In the genomic region with DNA sequence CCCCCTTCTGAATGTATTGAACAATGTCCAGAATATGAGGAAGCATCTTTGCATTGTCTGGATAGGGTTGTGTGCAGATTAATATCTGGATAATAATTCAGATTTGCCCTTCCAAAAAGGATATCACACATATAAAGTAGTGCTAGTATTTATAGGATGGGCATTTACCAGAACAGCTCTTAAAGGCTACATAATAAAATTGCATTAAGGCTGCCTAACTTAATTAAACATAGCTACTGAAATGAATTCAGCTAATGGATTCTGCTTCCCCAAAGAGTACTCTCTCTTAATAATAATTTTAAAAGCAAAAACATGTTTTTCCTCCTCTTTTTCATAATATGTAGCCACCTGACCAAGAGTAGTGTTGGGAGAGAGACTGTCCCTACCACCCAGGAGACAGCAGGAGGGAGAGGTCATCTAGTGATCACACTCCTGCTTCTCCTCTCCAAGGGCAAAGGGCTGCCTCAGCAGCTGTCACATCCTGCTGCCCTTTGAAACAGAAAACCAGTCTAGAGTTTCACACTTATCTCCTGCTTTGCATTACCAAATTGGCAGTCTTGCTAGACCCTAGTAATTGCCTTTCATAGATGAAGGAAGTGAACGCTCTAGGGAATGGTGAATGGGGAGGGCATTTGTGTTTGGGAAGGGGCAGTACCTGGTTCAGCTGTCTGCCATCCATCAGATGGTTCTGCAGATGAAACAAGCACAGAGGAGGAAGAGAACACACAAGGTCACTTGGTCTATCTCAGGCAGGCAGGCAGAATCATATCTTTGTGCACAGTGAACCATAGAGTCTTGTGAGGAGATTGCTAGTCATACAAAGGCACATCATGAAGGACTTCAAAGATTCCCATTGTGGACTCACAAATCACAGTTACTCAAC, we compare ENCODE assay signal across 14 cellular contexts. TPM values are rescaled to one million over a fixed set of nuclear protein-coding genes. Genes with fewer than 3 reads are reported as not detected.
DNase-seq lines count a peak whose midpoint lies in the region; ATAC-seq and TF ChIP-seq lines count a peak whose summit lies in the region.
"Had no signal": no experiment of that assay in that cellular context is flagged by ENCODE, and none has a peak within 500 bp of the region (broad histone marks: within the 10 kb centered on the region; RNA-seq: fewer than 3 reads in every experiment).

No MANE protein-coding gene starts in this region.

- peak; percentile 59 for ATAC-seq in GM18861 (IDR thresholded peaks at IDR 0.05; ENCODE audit: unreplicated experiment)
- ATAC-seq in activated CD8-positive, alpha-beta T cell treated with anti-CD3 and anti-CD28 coated beads, Interleukin-2, amount 10 ng/mL, durations not matched to agents 7 days and 5 days, result no peak
- no peak for ATAC-seq in CD4-positive, alpha-beta T cell (ENCODE audit: poor library complexity)
- ATAC-seq: activated CD8-positive, alpha-beta memory T cell treated with anti-CD3 and anti-CD28 coated beads, Interleukin-2, amount 10 ng/mL, durations not matched to agents 7 days and 5 days; activated naive CD8-positive, alpha-beta T cell treated with anti-CD3 and anti-CD28 coated beads, Interleukin-2, amount 50 U/mL, for 24 hours had no signal

- H3K4me3 ChIP-seq in neuronal stem cell (ENCODE audit: low read length in 2 of 2), result no peak overlapping the region
- H3K4me3 ChIP-seq: pancreas had no signal

- H3K27me3 ChIP-seq in neuronal stem cell (ENCODE audit: control insufficient read depth in 3 of 3, insufficient read depth in 3 of 3, low read depth in 1 of 3, low read length in 3 of 3), result no peaks in the 10 kb centered on the region
- no peaks in the 10 kb centered on the region for H3K27me3 ChIP-seq in CD4-positive, alpha-beta T cell (ENCODE audit: control insufficient read depth, insufficient read depth, low read length)
- H3K27me3 ChIP-seq: pancreas had no signal

- H2BK12ac ChIP-seq in neuronal stem cell (ENCODE audit: low read length), result no peak overlapping the region

- H3K27ac Mint-ChIP-seq in activated T-helper 1 cell treated with anti-CD3 and anti-CD28 coated beads, Interleukin-12 subunit alpha, Interleukin-12 subunit beta, Interleukin-2, Interleukin-4 antibody, amounts not matched to agents 30 ng/mL and 10 ng/mL and 1 ng/mL, durations not matched to agents 14 hours and 24 hours and 36 hours, result no peak overlapping the region
- H3K27ac Mint-ChIP-seq in activated CD4-positive, alpha-beta memory T cell treated with anti-CD3 and anti-CD28 coated beads, Interleukin-2, amount 10 ng/mL, durations not matched to agents 7 days and 5 days, result no peak overlapping the region
- H3K27ac Mint-ChIP-seq in activated CD8-positive, alpha-beta T cell treated with anti-CD3 and anti-CD28 coated beads, Interleukin-2, amount 10 ng/mL, durations not matched to agents 7 days and 5 days, result no peak overlapping the region
- H3K27ac Mint-ChIP-seq in CD4-positive, alpha-beta T cell, result no peak overlapping the region
- H3K27ac Mint-ChIP-seq: activated CD8-positive, alpha-beta memory T cell treated with anti-CD3 and anti-CD28 coated beads, Interleukin-2, amount 10 ng/mL, durations not matched to agents 7 days and 5 days; activated naive CD8-positive, alpha-beta T cell treated with anti-CD3 and anti-CD28 coated beads, Interleukin-2, amount 50 U/mL, for 24 hours; stimulated activated naive CD8-positive, alpha-beta T cell treated with anti-CD3 and anti-CD28 coated beads, Interleukin-15, Interleukin-2, amounts not matched to agents 100 ng/mL and 50 ng/mL, for 24 hours had no signal

- peaks cover 5% of the 10 kb centered on the region for H3K27me3 Mint-ChIP-seq in activated T-helper 1 cell treated with anti-CD3 and anti-CD28 coated beads, Interleukin-12 subunit alpha, Interleukin-12 subunit beta, Interleukin-2, Interleukin-4 antibody, amounts not matched to agents 30 ng/mL and 10 ng/mL and 1 ng/mL, durations not matched to agents 14 hours and 24 hours and 36 hours (ENCODE audit: insufficient read depth)
- peaks cover 7% of the 10 kb centered on the region for H3K27me3 Mint-ChIP-seq in activated CD4-positive, alpha-beta memory T cell treated with anti-CD3 and anti-CD28 coated beads, Interleukin-2, amount 10 ng/mL, durations not matched to agents 7 days and 5 days
- peaks cover 7% of the 10 kb centered on the region for H3K27me3 Mint-ChIP-seq in activated CD8-positive, alpha-beta T cell treated with anti-CD3 and anti-CD28 coated beads, Interleukin-2, amount 10 ng/mL, durations not matched to agents 7 days and 5 days (ENCODE audit: low read depth)
- peaks cover 13% of the 10 kb centered on the region for H3K27me3 Mint-ChIP-seq in CD4-positive, alpha-beta T cell

- no peak overlapping the region for H3K4me2 ChIP-seq in neuronal stem cell (ENCODE audit: insufficient read depth, low read length, poor library complexity, severe bottlenecking)

- no peaks in the 10 kb centered on the region for H3K36me3 ChIP-seq in neuronal stem cell (replicated peaks in 1 of 2; ENCODE audit: control insufficient read depth in 2 of 2, insufficient read depth in 2 of 2, low read length in 2 of 2)
- H3K36me3 ChIP-seq: pancreas had no signal

- TF ChIP-seq CTCF in CD4-positive, alpha-beta T cell (IDR thresholded peaks at IDR 0.05), result no peak

- POLR2A ChIA-PET in activated CD4-positive, alpha-beta memory T cell treated with anti-CD3 and anti-CD28 coated beads, Interleukin-2, amount 10 ng/mL, durations not matched to agents 7 days and 5 days (lab: Charles Lee), result no interaction called here
- POLR2A ChIA-PET in activated CD8-positive, alpha-beta T cell treated with anti-CD3 and anti-CD28 coated beads, Interleukin-2, amount 10 ng/mL, durations not matched to agents 7 days and 5 days (lab: Charles Lee), result no interaction called here
- POLR2A ChIA-PET in CD4-positive, alpha-beta T cell (lab: Charles Lee), result no interaction called here

- H3K14ac ChIP-seq in neuronal stem cell (ENCODE audit: low read length), result no peak overlapping the region

- DNase-seq in NCI-H1436 treated with DMSO at 0.1 percent for 48 hours (lab: John Stamatoyannopoulos, UW) (peak; percentile 42), SK-N-DZ (ENCODE audit: low spot score) (peak; percentile 57), neuronal stem cell (ENCODE audit: low spot score) (no peak)
- no peak for DNase-seq in activated T-helper 1 cell treated with anti-CD3 and anti-CD28 coated beads, Interleukin-12 subunit alpha, Interleukin-12 subunit beta, Interleukin-2, Interleukin-4 antibody, amounts not matched to agents 30 ng/mL and 10 ng/mL and 1 ng/mL, durations not matched to agents 14 hours and 24 hours and 36 hours (ENCODE audit: low spot score)
- no peak for DNase-seq in activated CD4-positive, alpha-beta memory T cell treated with anti-CD3 and anti-CD28 coated beads, Interleukin-2, amount 10 ng/mL, durations not matched to agents 7 days and 5 days
- DNase-seq in activated CD8-positive, alpha-beta T cell treated with anti-CD3 and anti-CD28 coated beads, Interleukin-2, amount 10 ng/mL, durations not matched to agents 7 days and 5 days, result no peak
- no peak for DNase-seq in CD4-positive, alpha-beta T cell
- DNase-seq: activated CD8-positive, alpha-beta memory T cell treated with anti-CD3 and anti-CD28 coated beads, Interleukin-2, amount 10 ng/mL, durations not matched to agents 7 days and 5 days; activated naive CD8-positive, alpha-beta T cell treated with anti-CD3 and anti-CD28 coated beads, Interleukin-2, amount 50 U/mL, for 24 hours; left ventricle myocardium superior; pancreas; T1000 had no signal

- no peak overlapping the region for H2BK5ac ChIP-seq in neuronal stem cell (ENCODE audit: low read length)

- intact Hi-C loops in activated T-helper 1 cell treated with anti-CD3 and anti-CD28 coated beads, Interleukin-12 subunit alpha, Interleukin-12 subunit beta, Interleukin-2, Interleukin-4 antibody, amounts not matched to agents 30 ng/mL and 10 ng/mL and 1 ng/mL, durations not matched to agents 14 hours and 24 hours and 36 hours (cut with micrococcal nuclease), result no loop called here
- intact Hi-C loops in CD4-positive, alpha-beta T cell (cut with DNase I, micrococcal nuclease), result no loop called here

- no peak overlapping the region for H2BK120ac ChIP-seq in neuronal stem cell (ENCODE audit: low read depth, low read length)

- H3K4ac ChIP-seq in neuronal stem cell (ENCODE audit: low read length), result no peak overlapping the region

- no peaks in the 10 kb centered on the region for H3K36me3 Mint-ChIP-seq in activated T-helper 1 cell treated with anti-CD3 and anti-CD28 coated beads, Interleukin-12 subunit alpha, Interleukin-12 subunit beta, Interleukin-2, Interleukin-4 antibody, amounts not matched to agents 30 ng/mL and 10 ng/mL and 1 ng/mL, durations not matched to agents 14 hours and 24 hours and 36 hours (ENCODE audit: low read depth)
- H3K36me3 Mint-ChIP-seq in activated CD4-positive, alpha-beta memory T cell treated with anti-CD3 and anti-CD28 coated beads, Interleukin-2, amount 10 ng/mL, durations not matched to agents 7 days and 5 days (ENCODE audit: low read depth), result no peaks in the 10 kb centered on the region
- H3K36me3 Mint-ChIP-seq in activated CD8-positive, alpha-beta T cell treated with anti-CD3 and anti-CD28 coated beads, Interleukin-2, amount 10 ng/mL, durations not matched to agents 7 days and 5 days (ENCODE audit: low read depth), result no peaks in the 10 kb centered on the region
- H3K36me3 Mint-ChIP-seq in CD4-positive, alpha-beta T cell (ENCODE audit: low read depth), result no peaks in the 10 kb centered on the region
- H3K36me3 Mint-ChIP-seq: activated CD8-positive, alpha-beta memory T cell treated with anti-CD3 and anti-CD28 coated beads, Interleukin-2, amount 10 ng/mL, durations not matched to agents 7 days and 5 days had no signal

- peaks cover 0 to 6% of the 10 kb centered on the region in 2 donors for H3K4me1 ChIP-seq in neuronal stem cell (ENCODE audit: control insufficient read depth in 2 of 2, insufficient read depth in 1 of 2, low read depth in 1 of 2, low read length in 2 of 2)

- no peak overlapping the region for H3K18ac ChIP-seq in neuronal stem cell (ENCODE audit: low read length)

- H3K4me3 Mint-ChIP-seq in activated T-helper 1 cell treated with anti-CD3 and anti-CD28 coated beads, Interleukin-12 subunit alpha, Interleukin-12 subunit beta, Interleukin-2, Interleukin-4 antibody, amounts not matched to agents 30 ng/mL and 10 ng/mL and 1 ng/mL, durations not matched to agents 14 hours and 24 hours and 36 hours, result no peak overlapping the region
- H3K4me3 Mint-ChIP-seq in activated CD4-positive, alpha-beta memory T cell treated with anti-CD3 and anti-CD28 coated beads, Interleukin-2, amount 10 ng/mL, durations not matched to agents 7 days and 5 days, result no peak overlapping the region
- no peak overlapping the region for H3K4me3 Mint-ChIP-seq in activated CD8-positive, alpha-beta T cell treated with anti-CD3 and anti-CD28 coated beads, Interleukin-2, amount 10 ng/mL, durations not matched to agents 7 days and 5 days
- no peak overlapping the region for H3K4me3 Mint-ChIP-seq in CD4-positive, alpha-beta T cell
- H3K4me3 Mint-ChIP-seq: activated CD8-positive, alpha-beta memory T cell treated with anti-CD3 and anti-CD28 coated beads, Interleukin-2, amount 10 ng/mL, durations not matched to agents 7 days and 5 days; activated naive CD8-positive, alpha-beta T cell treated with anti-CD3 and anti-CD28 coated beads, Interleukin-2, amount 50 U/mL, for 24 hours; stimulated activated naive CD8-positive, alpha-beta T cell treated with anti-CD3 and anti-CD28 coated beads, Interleukin-15, Interleukin-2, amounts not matched to agents 100 ng/mL and 50 ng/mL, for 24 hours had no signal

- no peak overlapping the region for H3K9ac ChIP-seq in neuronal stem cell (ENCODE audit: low read depth, low read length, poor library complexity)

- no peak overlapping the region for H3K23ac ChIP-seq in neuronal stem cell (ENCODE audit: low read depth, low read length, poor library complexity)

- no peak overlapping the region for H4K91ac ChIP-seq in neuronal stem cell (ENCODE audit: low read depth, low read length, poor library complexity)

- H3K4me1 Mint-ChIP-seq in activated T-helper 1 cell treated with anti-CD3 and anti-CD28 coated beads, Interleukin-12 subunit alpha, Interleukin-12 subunit beta, Interleukin-2, Interleukin-4 antibody, amounts not matched to agents 30 ng/mL and 10 ng/mL and 1 ng/mL, durations not matched to agents 14 hours and 24 hours and 36 hours (ENCODE audit: low read depth), result no peaks in the 10 kb centered on the region
- H3K4me1 Mint-ChIP-seq in activated CD4-positive, alpha-beta memory T cell treated with anti-CD3 and anti-CD28 coated beads, Interleukin-2, amount 10 ng/mL, durations not matched to agents 7 days and 5 days, result no peaks in the 10 kb centered on the region
- H3K4me1 Mint-ChIP-seq in activated CD8-positive, alpha-beta T cell treated with anti-CD3 and anti-CD28 coated beads, Interleukin-2, amount 10 ng/mL, durations not matched to agents 7 days and 5 days (ENCODE audit: low read depth), result no peaks in the 10 kb centered on the region
- no peaks in the 10 kb centered on the region for H3K4me1 Mint-ChIP-seq in CD4-positive, alpha-beta T cell (ENCODE audit: low read depth)
- H3K4me1 Mint-ChIP-seq: activated CD8-positive, alpha-beta memory T cell treated with anti-CD3 and anti-CD28 coated beads, Interleukin-2, amount 10 ng/mL, durations not matched to agents 7 days and 5 days; activated naive CD8-positive, alpha-beta T cell treated with anti-CD3 and anti-CD28 coated beads, Interleukin-2, amount 50 U/mL, for 24 hours had no signal

- WGBS in neuronal stem cell (ENCODE audit: extremely low coverage in 2 of 2, insufficient read length in 2 of 2, insufficient replicate concordance in 1 of 2), 2 donors, result no CpG with 5 or more reads among the region's 1 CpG

- no peak overlapping the region for H2BK15ac ChIP-seq in neuronal stem cell (ENCODE audit: low read length)

- H3K27ac ChIP-seq in neuronal stem cell (replicated peaks; ENCODE audit: low read length), result no peak overlapping the region
- H3K27ac ChIP-seq in CD4-positive, alpha-beta T cell (ENCODE audit: low read depth, low read length), result no peak overlapping the region
- H3K27ac ChIP-seq: pancreas had no signal

- H4K8ac ChIP-seq in neuronal stem cell (ENCODE audit: low read depth, low read length), result no peak overlapping the region

- H3K9me3 Mint-ChIP-seq in activated T-helper 1 cell treated with anti-CD3 and anti-CD28 coated beads, Interleukin-12 subunit alpha, Interleukin-12 subunit beta, Interleukin-2, Interleukin-4 antibody, amounts not matched to agents 30 ng/mL and 10 ng/mL and 1 ng/mL, durations not matched to agents 14 hours and 24 hours and 36 hours, result no peaks in the 10 kb centered on the region
- no peaks in the 10 kb centered on the region for H3K9me3 Mint-ChIP-seq in activated CD4-positive, alpha-beta memory T cell treated with anti-CD3 and anti-CD28 coated beads, Interleukin-2, amount 10 ng/mL, durations not matched to agents 7 days and 5 days
- H3K9me3 Mint-ChIP-seq in activated CD8-positive, alpha-beta T cell treated with anti-CD3 and anti-CD28 coated beads, Interleukin-2, amount 10 ng/mL, durations not matched to agents 7 days and 5 days (ENCODE audit: insufficient read depth), result no peaks in the 10 kb centered on the region
- no peaks in the 10 kb centered on the region for H3K9me3 Mint-ChIP-seq in CD4-positive, alpha-beta T cell
- H3K9me3 Mint-ChIP-seq: activated naive CD8-positive, alpha-beta T cell treated with anti-CD3 and anti-CD28 coated beads, Interleukin-2, amount 50 U/mL, for 24 hours; stimulated activated naive CD8-positive, alpha-beta T cell treated with anti-CD3 and anti-CD28 coated beads, Interleukin-15, Interleukin-2, amounts not matched to agents 100 ng/mL and 50 ng/mL, for 24 hours had no signal

- CTCF ChIA-PET in activated CD4-positive, alpha-beta memory T cell treated with anti-CD3 and anti-CD28 coated beads, Interleukin-2, amount 10 ng/mL, durations not matched to agents 7 days and 5 days (lab: Charles Lee), result no interaction called here
- CTCF ChIA-PET in activated CD8-positive, alpha-beta T cell treated with anti-CD3 and anti-CD28 coated beads, Interleukin-2, amount 10 ng/mL, durations not matched to agents 7 days and 5 days (lab: Charles Lee), result no interaction called here
- CTCF ChIA-PET in CD4-positive, alpha-beta T cell (lab: Charles Lee), result no interaction called here

- H2AFZ ChIP-seq in neuronal stem cell (ENCODE audit: low read length), result peak overlapping the region; percentile 13

- H3K79me1 ChIP-seq in neuronal stem cell (ENCODE audit: low read depth, low read length), result no peaks in the 10 kb centered on the region

- H3K9me3 ChIP-seq in neuronal stem cell (replicated peaks in 1 of 2; ENCODE audit: control insufficient read depth in 2 of 2, insufficient read depth in 1 of 2, low read depth in 1 of 2, low read length in 2 of 2), result no peaks in the 10 kb centered on the region
- no peaks in the 10 kb centered on the region for H3K9me3 ChIP-seq in CD4-positive, alpha-beta T cell (ENCODE audit: control insufficient read depth, low read length)
- H3K9me3 ChIP-seq: pancreas had no signal

- H2AK5ac ChIP-seq in neuronal stem cell (ENCODE audit: low read depth, low read length), result no peak overlapping the region

RNA-seq across cellular contexts. Expression of a gene that starts 29.4 kb away (rescaled TPM):
- polyA plus RNA-seq in SK-N-DZ (2014; cell fraction: cytosol; rRNA removed), result 17.4 TPM in 2 replicates
- polyA plus RNA-seq in SK-N-DZ (2014; cell fraction: nucleus; rRNA removed), result 6.5 and 10.2 TPM in 2 replicates
- polyA plus RNA-seq in neuronal stem cell (2013, experiment 1 of 2), result 20.8 TPM
- polyA plus RNA-seq in neuronal stem cell (2013, experiment 2 of 2), result 21.4 TPM
- 0.22 TPM in 1 of 2 replicates, not detected in the other for total RNA-seq in activated T-helper 1 cell treated with anti-CD3 and anti-CD28 coated beads, Interleukin-12 subunit alpha, Interleukin-12 subunit beta, Interleukin-2, Interleukin-4 antibody, amounts not matched to agents 30 ng/mL and 10 ng/mL and 1 ng/mL, durations not matched to agents 14 hours and 24 hours and 36 hours
- not detected for total RNA-seq in activated CD4-positive, alpha-beta memory T cell treated with anti-CD3 and anti-CD28 coated beads, Interleukin-2, amount 10 ng/mL, durations not matched to agents 7 days and 5 days
- total RNA-seq in activated CD8-positive, alpha-beta T cell treated with anti-CD3 and anti-CD28 coated beads, Interleukin-2, amount 10 ng/mL, durations not matched to agents 7 days and 5 days, result under 1 TPM; 0.13 to 0.26 TPM
- not detected for total RNA-seq in CD4-positive, alpha-beta T cell
- total RNA-seq: activated CD8-positive, alpha-beta memory T cell treated with anti-CD3 and anti-CD28 coated beads, Interleukin-2, amount 10 ng/mL, durations not matched to agents 7 days and 5 days had no signal

Comparison
In these comparisons a context has a peak if more than half of its experiments do, and no peak if none do; other contexts are left out.
1. DNase-seq: peak in NCI-H1436 treated with DMSO at 0.1 percent for 48 hours (single experiment) and SK-N-DZ (single experiment); none in neuronal stem cell (single experiment), activated T-helper 1 cell treated with anti-CD3 and anti-CD28 coated beads, Interleukin-12 subunit alpha, Interleukin-12 subunit beta, Interleukin-2, Interleukin-4 antibody, amounts not matched to agents 30 ng/mL and 10 ng/mL and 1 ng/mL, durations not matched to agents 14 hours and 24 hours and 36 hours (single experiment), activated CD4-positive, alpha-beta memory T cell treated with anti-CD3 and anti-CD28 coated beads, Interleukin-2, amount 10 ng/mL, durations not matched to agents 7 days and 5 days (single experiment), activated CD8-positive, alpha-beta T cell treated with anti-CD3 and anti-CD28 coated beads, Interleukin-2, amount 10 ng/mL, durations not matched to agents 7 days and 5 days (single experiment) and CD4-positive, alpha-beta T cell (0 of 10).